Comparison of ENCODE assay signal across 8 cellular contexts in the genomic region with DNA sequence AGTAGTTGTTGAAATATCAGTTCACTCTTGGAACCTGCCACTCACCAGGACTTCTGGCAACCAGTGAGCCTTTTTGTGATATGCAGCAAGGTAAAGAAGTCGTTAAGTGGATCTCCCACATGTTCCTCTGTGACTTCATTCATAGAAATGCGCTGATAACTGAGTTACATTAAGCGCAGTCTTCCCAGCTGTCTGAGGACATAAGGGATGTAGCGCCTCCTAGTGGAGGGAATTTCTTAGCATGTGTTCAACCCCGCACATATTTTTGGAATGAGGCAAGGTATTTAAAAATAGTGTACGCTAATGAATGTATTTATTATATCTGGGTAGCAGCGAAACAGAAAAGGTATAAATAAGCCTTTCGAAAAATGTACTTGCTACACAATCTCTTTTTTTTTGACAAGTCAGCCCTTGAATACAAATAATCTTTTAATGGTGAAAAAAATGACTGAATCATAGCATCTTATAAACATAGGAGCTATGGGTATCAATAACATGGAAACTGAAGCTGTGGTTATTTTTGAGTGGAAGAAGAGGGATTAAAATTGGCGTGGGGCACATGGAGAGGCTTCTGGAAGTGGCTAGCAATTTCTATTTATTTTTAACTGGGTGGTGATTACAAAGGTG. TPM values are rescaled to one million over a fixed set of nuclear protein-coding genes. Genes with fewer than 3 reads are reported as not detected.
DNase-seq lines count a peak whose midpoint lies in the region; ATAC-seq and TF ChIP-seq lines count a peak whose summit lies in the region.

No MANE protein-coding gene starts in this region.

- H3K4me3 ChIP-seq in BJ (ENCODE audit: low read depth, low read length) (no peak overlapping the region), psoas muscle (no peak overlapping the region)

- no peaks in the 10 kb centered on the region for H3K9me3 ChIP-seq in psoas muscle

- no peak overlapping the region for H3K27ac Mint-ChIP-seq in activated T-helper 2 cell treated with anti-CD3 and anti-CD28 coated beads, Interferon-gamma antibody, Interleukin-2, Interleukin-4, amounts not matched to agents 10 μg/mL and 5 μg/mL and 100 μg/mL, durations not matched to agents 14 hours and 24 hours and 36 hours

- WGBS in psoas muscle, 3 donors, result 3 to 6% (median 4%) methylated on average over 9 of the region's 9 CpGs

- peak; percentile 72 for TF ChIP-seq CTCF in BJ (IDR thresholded peaks at IDR 0.05; ENCODE audit: insufficient read depth, low read depth, low read length)
- peak; percentile 75 for TF ChIP-seq CTCF in psoas muscle (IDR thresholded peaks at IDR 0.05)

- CTCF ChIA-PET in BJ (lab: Yijun Ruan, JAX), result interaction anchor here (0.6 to 8.1 kb wide), 26 partner anchors 11 to 369 kb away, joined by 3 to 62 read pairs (median 4); no protein-coding TSS in a partner anchor

- no peaks in the 10 kb centered on the region for H3K9me3 Mint-ChIP-seq in activated T-helper 2 cell treated with anti-CD3 and anti-CD28 coated beads, Interferon-gamma antibody, Interleukin-2, Interleukin-4, amounts not matched to agents 10 μg/mL and 5 μg/mL and 100 μg/mL, durations not matched to agents 14 hours and 24 hours and 36 hours

- H3K4me1 ChIP-seq in psoas muscle, result peaks cover 3% of the 10 kb centered on the region

- H3K36me3 Mint-ChIP-seq in activated T-helper 2 cell treated with anti-CD3 and anti-CD28 coated beads, Interferon-gamma antibody, Interleukin-2, Interleukin-4, amounts not matched to agents 10 μg/mL and 5 μg/mL and 100 μg/mL, durations not matched to agents 14 hours and 24 hours and 36 hours (ENCODE audit: low read depth), result no peaks in the 10 kb centered on the region

- DNase-seq in BJ (ENCODE audit: low read depth), result peak; percentile 88
- peak; percentile 89 for DNase-seq in HT1080 (ENCODE audit: low read depth)
- DNase-seq in NCI-H69 (lab: John Stamatoyannopoulos, UW), result peak; percentile 97
- DNase-seq in activated T-helper 2 cell treated with anti-CD3 and anti-CD28 coated beads, Interferon-gamma antibody, Interleukin-2, Interleukin-4, amounts not matched to agents 10 μg/mL and 5 μg/mL and 100 μg/mL, durations not matched to agents 14 hours and 24 hours and 36 hours (ENCODE audit: low spot score), result peak; percentile 20
- DNase-seq in Right ventricle myocardium superior, result no peak
- DNase-seq in psoas muscle, result no peak

- no peaks in the 10 kb centered on the region for H3K4me1 Mint-ChIP-seq in activated T-helper 2 cell treated with anti-CD3 and anti-CD28 coated beads, Interferon-gamma antibody, Interleukin-2, Interleukin-4, amounts not matched to agents 10 μg/mL and 5 μg/mL and 100 μg/mL, durations not matched to agents 14 hours and 24 hours and 36 hours (ENCODE audit: low read depth)

- POLR2A ChIA-PET in BJ (lab: Charles Lee), result no interaction called here

- peaks cover 3% of the 10 kb centered on the region for H3K27me3 Mint-ChIP-seq in activated T-helper 2 cell treated with anti-CD3 and anti-CD28 coated beads, Interferon-gamma antibody, Interleukin-2, Interleukin-4, amounts not matched to agents 10 μg/mL and 5 μg/mL and 100 μg/mL, durations not matched to agents 14 hours and 24 hours and 36 hours (ENCODE audit: low read depth)

- no peak overlapping the region for H3K4me3 Mint-ChIP-seq in activated T-helper 2 cell treated with anti-CD3 and anti-CD28 coated beads, Interferon-gamma antibody, Interleukin-2, Interleukin-4, amounts not matched to agents 10 μg/mL and 5 μg/mL and 100 μg/mL, durations not matched to agents 14 hours and 24 hours and 36 hours (ENCODE audit: low read depth)

- intact Hi-C loops in activated T-helper 2 cell treated with anti-CD3 and anti-CD28 coated beads, Interferon-gamma antibody, Interleukin-2, Interleukin-4, amounts not matched to agents 10 μg/mL and 5 μg/mL and 100 μg/mL, durations not matched to agents 14 hours and 24 hours and 36 hours (cut with micrococcal nuclease), result loop anchor here (1.0 to 5.0 kb wide), 3 partner anchors 69 to 335 kb away; no protein-coding TSS in a partner anchor
- intact Hi-C loops in Right ventricle myocardium superior (cut with DNase I) (loop anchor here (2.0 kb wide), 1 partner anchor 243 kb away; no protein-coding TSS in a partner anchor), psoas muscle (cut with DNase I) (no loop called here)

- ATAC-seq in GM18868 (IDR thresholded peaks at IDR 0.05; ENCODE audit: unreplicated experiment) (peak; percentile 82), Right ventricle myocardium superior (ENCODE audit: poor library complexity) (peak; percentile 90), psoas muscle (peak; percentile 74 to 87 (median 82)), GM21423 (IDR thresholded peaks at IDR 0.05; ENCODE audit: unreplicated experiment) (no peak)

- no peak overlapping the region for H3K27ac ChIP-seq in psoas muscle

- H3K27me3 ChIP-seq in BJ (ENCODE audit: control insufficient read depth, insufficient read depth, low read length) (no peaks in the 10 kb centered on the region), psoas muscle (ENCODE audit: insufficient read depth in 3 of 3, low read length in 2 of 3) (peaks cover 0 to 3% (median 1%) of the 10 kb centered on the region in 3 donors)

- H3K36me3 ChIP-seq in BJ (ENCODE audit: control insufficient read depth, insufficient read depth, low read length) (no peaks in the 10 kb centered on the region), psoas muscle (ENCODE audit: insufficient read depth in 1 of 2, low read depth in 1 of 2) (no peaks in the 10 kb centered on the region)

RNA-seq across cellular contexts. Expression of gene PALM2AKAP2, which starts 38.0 kb away (rescaled TPM):
- 7.8 and 8.7 TPM in 2 replicates for polyA plus RNA-seq in BJ (2011; rRNA removed)
- polyA minus RNA-seq in BJ (2011; rRNA and poly(A)+ RNA removed), result 6.4 and 14.0 TPM in 2 replicates
- total RNA-seq in HT1080 (2014; rRNA removed; shearing (Covaris generic)), result 3.2 and 6.3 TPM in 2 replicates
- 2.5 and 4.7 TPM in 2 replicates for polyA plus RNA-seq in HT1080 (2015; cell fraction: cytosol; rRNA removed)
- polyA plus RNA-seq in HT1080 (2015; cell fraction: nucleus; rRNA removed), result 5.6 and 5.9 TPM in 2 replicates
- total RNA-seq in activated T-helper 2 cell treated with anti-CD3 and anti-CD28 coated beads, Interferon-gamma antibody, Interleukin-2, Interleukin-4, amounts not matched to agents 10 μg/mL and 5 μg/mL and 100 μg/mL, durations not matched to agents 14 hours and 24 hours and 36 hours, result 0.57 TPM in 1 of 2 replicates, not detected in the other
- 87.5 TPM for total RNA-seq in Right ventricle myocardium superior
- total RNA-seq in psoas muscle, result 10 to 100 TPM in 2 of 4 donors, 1 to 10 TPM in 2; 1.1 to 16.6 (median 11.2) TPM
- 1 to 10 TPM in 1 of 3 donors, under 1 TPM in 2; 0.16 to 1.6 (median 0.17) TPM for polyA plus RNA-seq in psoas muscle

Comparison
In these comparisons a context has a peak if more than half of its experiments do, and no peak if none do; other contexts are left out.
1. DNase-seq: peak in BJ (single experiment), HT1080 (single experiment), NCI-H69 (single experiment) and activated T-helper 2 cell treated with anti-CD3 and anti-CD28 coated beads, Interferon-gamma antibody, Interleukin-2, Interleukin-4, amounts not matched to agents 10 μg/mL and 5 μg/mL and 100 μg/mL, durations not matched to agents 14 hours and 24 hours and 36 hours (single experiment); none in Right ventricle myocardium superior (single experiment) and psoas muscle (0 of 2).
2. intact Hi-C loops: an anchor here in activated T-helper 2 cell treated with anti-CD3 and anti-CD28 coated beads, Interferon-gamma antibody, Interleukin-2, Interleukin-4, amounts not matched to agents 10 μg/mL and 5 μg/mL and 100 μg/mL, durations not matched to agents 14 hours and 24 hours and 36 hours (1.0 to 5.0 kb wide) and Right ventricle myocardium superior (2.0 kb wide); none called in psoas muscle.